Comparison of ENCODE assay signal across 18 cellular contexts in the genomic region with DNA sequence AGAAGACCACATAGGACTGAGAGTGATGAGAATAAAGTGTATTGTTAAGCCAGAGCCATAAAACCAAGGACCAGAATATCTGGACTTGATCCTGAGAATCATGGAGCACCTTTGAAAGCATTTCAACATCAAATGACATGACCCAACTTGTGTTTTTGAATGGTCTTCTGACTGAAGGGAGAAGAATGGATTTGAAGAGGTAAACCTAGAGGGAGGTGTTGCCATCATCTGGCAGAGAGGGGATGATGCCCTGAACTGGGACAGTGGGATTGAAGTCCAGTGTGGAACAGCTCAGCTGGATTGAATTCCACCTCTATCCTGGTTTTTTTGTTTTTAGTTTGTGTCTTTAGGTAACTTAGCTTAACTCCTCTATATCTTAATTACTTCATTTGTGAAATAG.
DNase-seq lines count a peak whose midpoint lies in the region; ATAC-seq and TF ChIP-seq lines count a peak whose summit lies in the region.
"Had no signal": no experiment of that assay in that cellular context is flagged by ENCODE, and none has a peak within 500 bp of the region (broad histone marks: within the 10 kb centered on the region; RNA-seq: fewer than 3 reads in every experiment).

No MANE protein-coding gene starts in this region.

- H3K36me3 ChIP-seq in ovary, result no peaks in the 10 kb centered on the region

- H3K27ac ChIP-seq in epithelial cell of prostate (no peak overlapping the region), ovary (no peak overlapping the region)

- intact Hi-C loops in ovary (cut with DNase I), result no loop called here

- H3K4me1 ChIP-seq in ovary (ENCODE audit: insufficient read depth), result no peaks in the 10 kb centered on the region

- no peak overlapping the region for H3K4me3 ChIP-seq in ovary

- TF ChIP-seq POLR2A in ovary (IDR thresholded peaks at IDR 0.05), result no peak

- no peak for TF ChIP-seq EP300 in ovary (IDR thresholded peaks at IDR 0.05)

- H3K27me3 ChIP-seq in ovary, result no peaks in the 10 kb centered on the region

- no peak for TF ChIP-seq CTCF in ovary (IDR thresholded peaks at IDR 0.05)

- no peak for ATAC-seq in HG03378 (IDR thresholded peaks at IDR 0.05; ENCODE audit: unreplicated experiment)

- peak; percentile 9 for DNase-seq in ELF-1 (ENCODE audit: low read depth, low spot score)
- DNase-seq in HPDE6-E6E7 (ENCODE audit: extremely low spot score), result peak; percentile 31
- DNase-seq in RKO (ENCODE audit: low spot score), result peak; percentile 2
- DNase-seq in epithelial cell of prostate (ENCODE audit: low read depth, low spot score), result peak; percentile 18
- DNase-seq in ovary, result no peak
- no peak for DNase-seq in GDM1 (lab: John Stamatoyannopoulos, UW)
- DNase-seq: activated CD4-positive, alpha-beta T cell treated with anti-CD3 and anti-CD28 coated beads for 4 hours; activated naive CD4-positive, alpha-beta T cell treated with Interleukin-2 at 50 U/mL for 16 hours; activated T-cell treated with anti-CD3 and anti-CD28 coated beads, Interleukin-2, amount 50 U/mL, for 48 hours; cortex of kidney; GF-D8; hypothalamus; KBM-7; kidney; NCI-H1694; T-helper 2 cell; trophoblast cell had no signal

- H3K9me3 ChIP-seq in ovary, result no peaks in the 10 kb centered on the region

Comparison
In these comparisons a context has a peak if more than half of its experiments do, and no peak if none do; other contexts are left out.
1. DNase-seq: peak in ELF-1 (single experiment), HPDE6-E6E7 (single experiment), RKO (single experiment) and epithelial cell of prostate (single experiment); none in ovary (0 of 5) and GDM1 (single experiment).